In the genomic region with DNA sequence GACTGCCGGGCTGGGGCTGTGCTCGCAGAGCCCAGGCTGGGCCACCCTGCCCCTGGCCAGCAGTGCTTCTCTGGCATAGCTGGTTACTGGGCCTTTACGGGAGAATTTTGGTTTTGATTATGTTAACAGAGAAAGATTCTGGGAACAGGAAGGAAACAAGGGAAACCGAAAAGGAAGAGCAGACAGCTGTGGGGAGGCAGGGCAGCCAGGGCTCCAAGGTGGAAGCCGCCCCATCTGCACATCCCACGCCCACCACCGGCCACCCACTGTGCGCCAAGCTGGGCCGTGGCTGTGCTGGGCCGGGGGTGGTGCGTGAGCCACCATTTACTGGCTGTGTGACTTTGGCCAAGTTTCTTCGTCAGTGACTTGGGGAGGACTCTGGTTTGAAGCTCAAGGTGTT, we compare ENCODE assay signal across 8 cellular contexts. TPM values are rescaled to one million over a fixed set of nuclear protein-coding genes. Genes with fewer than 3 reads are reported as not detected.
DNase-seq lines count a peak whose midpoint lies in the region; ATAC-seq and TF ChIP-seq lines count a peak whose summit lies in the region.

No MANE protein-coding gene starts in this region.

- CTCF ChIA-PET in BJ (lab: Yijun Ruan, JAX): interaction anchor here (1.1 to 1.6 kb wide), 2 partner anchors 11 to 49 kb away, joined by 5 to 7 read pairs; no protein-coding TSS in a partner anchor

- H3K36me3 ChIP-seq in BJ (ENCODE audit: control insufficient read depth, insufficient read depth, low read length) (peaks cover 24% of the 10 kb centered on the region), mucosa of descending colon (ENCODE audit: low read depth) (no peaks in the 10 kb centered on the region), prostate gland (no peaks in the 10 kb centered on the region)

- H3K27ac Mint-ChIP-seq in activated naive CD8-positive, alpha-beta T cell treated with anti-CD3 and anti-CD28 coated beads, Interleukin-2, amount 50 U/mL, for 24 hours: peak overlapping the region; percentile 98

- H3K9me3 Mint-ChIP-seq in activated naive CD8-positive, alpha-beta T cell treated with anti-CD3 and anti-CD28 coated beads, Interleukin-2, amount 50 U/mL, for 24 hours: no peaks in the 10 kb centered on the region

- TF ChIP-seq POLR2A in prostate gland (IDR thresholded peaks at IDR 0.05): no peak

- H3K4me3 ChIP-seq in BJ (ENCODE audit: low read depth, low read length) (peak overlapping the region; percentile 12), HFF-Myc (replicated peaks; ENCODE audit: low read depth, low read length) (peak overlapping the region; percentile 61), mucosa of descending colon (no peak overlapping the region), prostate gland (peak overlapping the region in 1 of 2 donors; percentile 13)

- no peaks in the 10 kb centered on the region for H3K27me3 Mint-ChIP-seq in activated naive CD8-positive, alpha-beta T cell treated with anti-CD3 and anti-CD28 coated beads, Interleukin-2, amount 50 U/mL, for 24 hours

- H3K36me3 Mint-ChIP-seq in activated naive CD8-positive, alpha-beta T cell treated with anti-CD3 and anti-CD28 coated beads, Interleukin-2, amount 50 U/mL, for 24 hours (ENCODE audit: low read depth): peaks cover 35% of the 10 kb centered on the region

- no peak for DNase-seq in BJ (ENCODE audit: low read depth)
- no peak for DNase-seq in HFF-Myc (ENCODE audit: extremely low read depth, low read depth)
- DNase-seq in activated naive CD8-positive, alpha-beta T cell treated with anti-CD3 and anti-CD28 coated beads, Interleukin-2, amount 50 U/mL, for 24 hours: no peak
- no peak for DNase-seq in mucosa of descending colon
- DNase-seq in T1000 (lab: John Stamatoyannopoulos, UW): no peak
- DNase-seq in RKO (ENCODE audit: low spot score): no peak
- no peak for DNase-seq in NCI-H2171 treated with DMSO at 0.1 percent for 48 hours (lab: John Stamatoyannopoulos, UW)
- DNase-seq in prostate gland (ENCODE audit: low spot score): no peak

- peak overlapping the region; percentile 90 for H3K4me3 Mint-ChIP-seq in activated naive CD8-positive, alpha-beta T cell treated with anti-CD3 and anti-CD28 coated beads, Interleukin-2, amount 50 U/mL, for 24 hours

- intact Hi-C loops in mucosa of descending colon (cut with DNase I, micrococcal nuclease): loop anchor here in 1 of 2 donors (10.0 kb wide), 1 partner anchor 48 kb away; no protein-coding TSS in a partner anchor
- intact Hi-C loops in prostate gland (cut with DNase I): no loop called here

- WGBS in prostate gland: 78% methylated on average over 12 of the region's 12 CpGs

- peaks cover 55% of the 10 kb centered on the region for H3K4me1 Mint-ChIP-seq in activated naive CD8-positive, alpha-beta T cell treated with anti-CD3 and anti-CD28 coated beads, Interleukin-2, amount 50 U/mL, for 24 hours

- no peaks in the 10 kb centered on the region for H3K9me3 ChIP-seq in mucosa of descending colon
- no peaks in the 10 kb centered on the region for H3K9me3 ChIP-seq in prostate gland

- H3K27me3 ChIP-seq in BJ (ENCODE audit: control insufficient read depth, insufficient read depth, low read length): no peaks in the 10 kb centered on the region
- no peaks in the 10 kb centered on the region for H3K27me3 ChIP-seq in prostate gland (replicated peaks; ENCODE audit: insufficient read depth)

- no peak for TF ChIP-seq CTCF in BJ (IDR thresholded peaks at IDR 0.05; ENCODE audit: insufficient read depth, low read depth, low read length)
- TF ChIP-seq CTCF in HFF-Myc (IDR thresholded peaks at IDR 0.05; ENCODE audit: low read depth, low read length, missing control alignments): no peak
- TF ChIP-seq CTCF in mucosa of descending colon (IDR thresholded peaks at IDR 0.05): no peak
- no peak for TF ChIP-seq CTCF in prostate gland (IDR thresholded peaks at IDR 0.05)

- ATAC-seq in activated naive CD8-positive, alpha-beta T cell treated with anti-CD3 and anti-CD28 coated beads, Interleukin-2, amount 50 U/mL, for 24 hours: no peak
- peak; percentile 2 for ATAC-seq in mucosa of descending colon

- no peak overlapping the region for H3K27ac ChIP-seq in prostate gland

- POLR2A ChIA-PET in BJ (lab: Charles Lee): no interaction called here

- H3K4me1 ChIP-seq in mucosa of descending colon (ENCODE audit: low read depth) (peaks cover 24% of the 10 kb centered on the region), prostate gland (replicated peaks) (peaks cover 5% of the 10 kb centered on the region)

RNA-seq across cellular contexts. Expression of gene SH3BP2, which starts 20.1 kb away (rescaled TPM):
- 23.9 and 42.2 TPM in 2 replicates for polyA plus RNA-seq in BJ (2011; rRNA removed)
- 30.9 and 34.6 TPM in 2 replicates for polyA minus RNA-seq in BJ (2011; rRNA and poly(A)+ RNA removed)
- 10 to 100 TPM; 48.1 to 75.3 (median 73.0) TPM for total RNA-seq in mucosa of descending colon
- total RNA-seq in prostate gland: 10 to 100 TPM; 24.3 to 41.3 TPM

RNA-seq across cellular contexts. Expression of gene ADD1, which starts 30.7 kb away (rescaled TPM):
- polyA plus RNA-seq in BJ (2011; rRNA removed): 96.8 and 140 TPM in 2 replicates
- 70.2 and 91.2 TPM in 2 replicates for polyA minus RNA-seq in BJ (2011; rRNA and poly(A)+ RNA removed)
- total RNA-seq in mucosa of descending colon: 100 to 1,000 TPM; 201 to 373 (median 261) TPM
- 100 to 1,000 TPM; 164 to 321 TPM for total RNA-seq in prostate gland

RNA-seq across cellular contexts. Expression of gene TNIP2, which starts 56.8 kb away (rescaled TPM):
- 32.5 and 48.1 TPM in 2 replicates for polyA plus RNA-seq in BJ (2011; rRNA removed)
- 10.4 and 10.5 TPM in 2 replicates for polyA minus RNA-seq in BJ (2011; rRNA and poly(A)+ RNA removed)
- total RNA-seq in mucosa of descending colon (10 to 100 TPM; 50.3 to 51.5 (median 51.2) TPM), prostate gland (10 to 100 TPM; 54.8 to 94.0 TPM)
